30 cellular contexts compared by ENCODE assay signal in the genomic region with DNA sequence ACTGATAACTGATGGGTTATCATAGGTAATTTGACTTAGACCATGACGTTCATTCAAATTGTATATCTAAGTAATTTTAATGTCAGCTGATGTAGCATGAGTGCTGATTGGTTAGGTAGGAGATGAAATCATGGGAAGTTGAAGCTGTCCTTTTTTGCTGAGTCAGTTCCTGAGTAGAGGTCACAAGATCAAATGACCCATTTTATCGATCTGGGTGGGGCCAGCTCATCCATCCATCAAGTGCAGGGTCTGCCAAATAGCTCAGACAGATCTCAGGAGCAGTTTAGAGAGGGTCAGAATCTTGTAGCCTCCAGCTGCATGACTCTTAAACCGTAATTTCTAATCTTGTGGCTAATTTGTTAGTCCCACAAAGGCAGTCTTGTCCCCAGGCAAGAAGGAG. TPM values are rescaled to one million over a fixed set of nuclear protein-coding genes. Genes with fewer than 3 reads are reported as not detected.
"Had no signal": no experiment of that assay in that cellular context is flagged by ENCODE, and none has a peak within 500 bp of the region (broad histone marks: within the 10 kb centered on the region; RNA-seq: fewer than 3 reads in every experiment).

No MANE protein-coding gene starts in this region.

- H3K79me2 ChIP-seq: hepatocyte, parathyroid adenoma had no signal

- DNase-seq: effector memory CD8-positive, alpha-beta T cell; head of caudate nucleus; left colon; left ventricle myocardium superior; naive thymus-derived CD4-positive, alpha-beta T cell; nephron progenitor cell; spleen; stimulated activated CD4-positive, alpha-beta T cell treated with anti-CD3 and anti-CD28 coated beads, Interleukin-15, amount 100 ng/mL, for 24 hours; stimulated activated CD4-positive, alpha-beta T cell treated with anti-CD3 and anti-CD28 coated beads, Interleukin-1b, Interleukin-23, amount 100 ng/mL, for 48 hours; stimulated activated CD4-positive, alpha-beta T cell treated with anti-CD3 and anti-CD28 coated beads, Interleukin-4, amount 100 ng/mL, for 24 hours; stimulated activated naive CD8-positive, alpha-beta T cell treated with anti-CD3 and anti-CD28 coated beads, Interleukin-15, amount 100 ng/mL, for 72 hours; testis; transverse colon had no signal

- H3K9me3 ChIP-seq: esophagus muscularis mucosa, prostate gland, testis, transverse colon had no signal

- H3K36me3 ChIP-seq: esophagus muscularis mucosa, gastroesophageal sphincter, prostate gland, spleen, transverse colon had no signal

- H3K27me3 ChIP-seq: hepatocyte, testis had no signal

- H3K36me3 Mint-ChIP-seq: naive thymus-derived CD4-positive, alpha-beta T cell; stimulated activated memory B cell treated with anti-CD40 and anti-IgM and Interleukin-4, amounts not matched to agents 10 μg/mL and 1 μg/mL and 100 μg/mL, for 72 hours had no signal

- H3K4me3 Mint-ChIP-seq: dendritic cell treated with granulocyte-macrophage colony-stimulating factor and Interleukin-4, amounts not matched to agents 40 ng/mL and 50 ng/mL, for 4 days; effector memory CD8-positive, alpha-beta T cell; naive thymus-derived CD4-positive, alpha-beta T cell; nephron progenitor cell; stimulated activated memory B cell treated with anti-CD40 and anti-IgM and Interleukin-4, amounts not matched to agents 10 μg/mL and 1 μg/mL and 100 μg/mL, for 72 hours; stimulated activated naive CD8-positive, alpha-beta T cell treated with anti-CD3 and anti-CD28 coated beads, Interleukin-15, amount 100 ng/mL, for 72 hours had no signal

- ATAC-seq: effector memory CD8-positive, alpha-beta T cell; gastroesophageal sphincter; left colon; left ventricle myocardium superior; naive thymus-derived CD4-positive, alpha-beta T cell; sciatic nerve; stimulated activated memory B cell treated with anti-CD40 and anti-IgM and Interleukin-4, amounts not matched to agents 10 μg/mL and 1 μg/mL and 100 μg/mL, for 72 hours; stimulated activated naive CD8-positive, alpha-beta T cell treated with anti-CD3 and anti-CD28 coated beads, Interleukin-15, amount 100 ng/mL, for 72 hours had no signal

- H3K27ac Mint-ChIP-seq: dendritic cell treated with granulocyte-macrophage colony-stimulating factor and Interleukin-4, amounts not matched to agents 40 ng/mL and 50 ng/mL, for 4 days; effector memory CD8-positive, alpha-beta T cell; naive thymus-derived CD4-positive, alpha-beta T cell; nephron progenitor cell; stimulated activated memory B cell treated with anti-CD40 and anti-IgM and Interleukin-4, amounts not matched to agents 10 μg/mL and 1 μg/mL and 100 μg/mL, for 72 hours; stimulated activated naive CD8-positive, alpha-beta T cell treated with anti-CD3 and anti-CD28 coated beads, Interleukin-15, amount 100 ng/mL, for 72 hours had no signal

- H2AFZ ChIP-seq: hepatocyte, parathyroid adenoma had no signal

- H3K27me3 Mint-ChIP-seq: dendritic cell treated with granulocyte-macrophage colony-stimulating factor and Interleukin-4, amounts not matched to agents 40 ng/mL and 50 ng/mL, for 4 days; stimulated activated memory B cell treated with anti-CD40 and anti-IgM and Interleukin-4, amounts not matched to agents 10 μg/mL and 1 μg/mL and 100 μg/mL, for 72 hours had no signal

- H3K9me3 Mint-ChIP-seq: dendritic cell treated with granulocyte-macrophage colony-stimulating factor and Interleukin-4, amounts not matched to agents 40 ng/mL and 50 ng/mL, for 4 days; effector memory CD8-positive, alpha-beta T cell; stimulated activated naive CD8-positive, alpha-beta T cell treated with anti-CD3 and anti-CD28 coated beads, Interleukin-15, amount 100 ng/mL, for 72 hours had no signal

- H3K4me2 ChIP-seq: hepatocyte had no signal

- FAIRE-seq: colon had no signal

- H3K4me1 Mint-ChIP-seq: naive thymus-derived CD4-positive, alpha-beta T cell; nephron progenitor cell; stimulated activated memory B cell treated with anti-CD40 and anti-IgM and Interleukin-4, amounts not matched to agents 10 μg/mL and 1 μg/mL and 100 μg/mL, for 72 hours; stimulated activated naive CD8-positive, alpha-beta T cell treated with anti-CD3 and anti-CD28 coated beads, Interleukin-15, amount 100 ng/mL, for 72 hours had no signal

- H3K27ac ChIP-seq: epithelial cell of prostate, esophagus muscularis mucosa, gastroesophageal sphincter, hepatocyte, parathyroid adenoma, prostate gland, spleen, testis, transverse colon had no signal

- H3K4me1 ChIP-seq: esophagus muscularis mucosa, gastroesophageal sphincter, parathyroid adenoma, prostate gland, spleen, testis, transverse colon had no signal

- H3K9ac ChIP-seq: parathyroid adenoma had no signal

- H3K4me3 ChIP-seq: esophagus muscularis mucosa, gastroesophageal sphincter, hepatocyte, lung, prostate gland, spleen, testis, transverse colon had no signal

RNA-seq across cellular contexts. Expression of a gene that starts 35.3 kb away (rescaled TPM):
- total RNA-seq: mononuclear cell; naive thymus-derived CD4-positive, alpha-beta T cell; ureter had no signal
- polyA plus RNA-seq: hepatocyte; naive thymus-derived CD4-positive, alpha-beta T cell had no signal

RNA-seq across cellular contexts. Expression of a gene that starts 48.9 kb away (rescaled TPM):
- total RNA-seq: esophagus muscularis mucosa, gastroesophageal sphincter, kidney epithelial cell, left colon, left ventricle myocardium superior, lung, mononuclear cell, omental fat pad, prostate gland, sciatic nerve, skeletal muscle tissue, spleen, subcutaneous adipose tissue, transverse colon, ureter had no signal
- polyA plus RNA-seq: hepatocyte; lung; naive thymus-derived CD4-positive, alpha-beta T cell; spleen had no signal
